ENCODE assay signal across 19 cellular contexts in the genomic region with DNA sequence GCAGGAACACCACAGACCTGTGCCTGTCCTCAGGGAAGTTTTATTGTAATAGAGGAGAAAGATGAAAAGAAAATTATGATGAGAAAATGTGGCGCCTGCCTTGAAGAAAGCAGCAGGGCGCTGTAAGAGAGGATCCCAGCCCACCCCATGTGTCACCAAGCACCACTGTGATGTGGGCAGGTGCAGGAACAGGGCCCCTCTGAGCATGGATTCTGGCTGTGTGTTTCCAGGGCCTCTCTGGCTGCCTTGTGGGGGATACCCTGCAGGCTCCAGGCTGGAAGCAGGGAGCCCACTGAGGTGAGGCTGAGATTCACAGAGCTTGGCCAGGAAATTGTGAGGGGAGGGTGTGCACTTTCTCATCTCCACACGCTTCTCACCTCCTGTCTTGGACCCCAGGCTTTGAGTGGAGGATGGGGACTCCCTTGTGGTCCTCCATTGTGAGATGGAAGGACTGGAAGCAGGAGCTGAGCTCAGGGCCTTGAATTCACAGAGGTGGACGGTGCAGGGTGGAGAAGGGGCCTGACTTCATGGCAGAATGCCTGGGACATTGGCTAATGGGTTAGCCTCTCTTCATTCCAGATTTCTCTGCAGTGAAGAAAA.
DNase-seq lines count a peak whose midpoint lies in the region; ATAC-seq and TF ChIP-seq lines count a peak whose summit lies in the region.
"Had no signal": no experiment of that assay in that cellular context is flagged by ENCODE, and none has a peak within 500 bp of the region (broad histone marks: within the 10 kb centered on the region; RNA-seq: fewer than 3 reads in every experiment).

No MANE protein-coding gene starts in this region.

- H3K36me3 ChIP-seq in testis (ENCODE audit: low read depth, missing control alignments): no peaks in the 10 kb centered on the region
- H3K36me3 ChIP-seq: HAP-1 had no signal

- ATAC-seq in activated T-cell treated with anti-CD3 and anti-CD28 coated beads, Interleukin-2, amount 50 U/mL, for 72 hours (replicated peaks in 1 of 2): no peak
- no peak for ATAC-seq in GM19467 (IDR thresholded peaks at IDR 0.05; ENCODE audit: unreplicated experiment)
- no peak for ATAC-seq in HG02763 (IDR thresholded peaks at IDR 0.05; ENCODE audit: unreplicated experiment)
- ATAC-seq: CD8-positive, alpha-beta T cell; K562 had no signal

- peaks cover 6% of the 10 kb centered on the region for H3K9me3 Mint-ChIP-seq in activated T-cell treated with anti-CD3 and anti-CD28 coated beads, Interleukin-2, amount 50 U/mL, for 24 hours
- peaks cover 3 to 6% of the 10 kb centered on the region in 2 donors for H3K9me3 Mint-ChIP-seq in activated T-cell treated with anti-CD3 and anti-CD28 coated beads, Interleukin-2, amount 50 U/mL, for 72 hours

- H3K4me1 ChIP-seq in testis: no peaks in the 10 kb centered on the region
- H3K4me1 ChIP-seq: HAP-1 had no signal

- no peaks in the 10 kb centered on the region for H3K27me3 ChIP-seq in testis

- TF ChIP-seq POLR2A in testis (IDR thresholded peaks at IDR 0.05): no peak

- intact Hi-C loops in testis (cut with DNase I; ENCODE audit: low total_unique reads): no loop called here

- no peak overlapping the region for H3K4me3 Mint-ChIP-seq in activated T-cell treated with anti-CD3 and anti-CD28 coated beads, Interleukin-2, amount 50 U/mL, for 24 hours
- H3K4me3 Mint-ChIP-seq in activated T-cell treated with anti-CD3 and anti-CD28 coated beads, Interleukin-2, amount 50 U/mL, for 72 hours: no peak overlapping the region
- H3K4me3 Mint-ChIP-seq: CD8-positive, alpha-beta T cell had no signal

- TF ChIP-seq CTCF in coronary artery (IDR thresholded peaks at IDR 0.05) (no peak), testis (IDR thresholded peaks at IDR 0.05) (no peak)

- H3K4me3 ChIP-seq in coronary artery (no peak overlapping the region), testis (no peak overlapping the region)
- H3K4me3 ChIP-seq: HAP-1, K562 had no signal

- DNase-seq in activated T-cell treated with anti-CD3 and anti-CD28 coated beads, Interleukin-2, amount 50 U/mL, for 24 hours: peak; percentile 17
- DNase-seq in activated T-cell treated with anti-CD3 and anti-CD28 coated beads, Interleukin-2, amount 50 U/mL, for 72 hours: no peak
- DNase-seq in coronary artery (ENCODE audit: low spot score): peak; percentile 61
- peak; percentile 6 for DNase-seq in mucosa of gallbladder (ENCODE audit: low spot score)
- peak; percentile 14 for DNase-seq in testis
- DNase-seq in NCI-H1092 (lab: John Stamatoyannopoulos, UW): no peak
- DNase-seq: DMS79, MV-4-11, NCI-H1417 treated with DMSO at 0.1 percent for 48 hours, NCI-H1930, NCI-H2171, NCI-H446 treated with DMSO at 0.1 percent for 48 hours, NCI-H748 treated with DMSO at 0.1 percent for 48 hours, OCI-M1 had no signal

- H3K27ac Mint-ChIP-seq in activated T-cell treated with anti-CD3 and anti-CD28 coated beads, Interleukin-2, amount 50 U/mL, for 24 hours: no peak overlapping the region
- no peak overlapping the region for H3K27ac Mint-ChIP-seq in activated T-cell treated with anti-CD3 and anti-CD28 coated beads, Interleukin-2, amount 50 U/mL, for 72 hours
- H3K27ac Mint-ChIP-seq: CD8-positive, alpha-beta T cell had no signal

- 72 to 89% methylated on average over 4 of the region's 4 CpGs for WGBS in testis, 2 donors

- H3K36me3 Mint-ChIP-seq in activated T-cell treated with anti-CD3 and anti-CD28 coated beads, Interleukin-2, amount 50 U/mL, for 24 hours (ENCODE audit: low read depth): no peaks in the 10 kb centered on the region
- H3K36me3 Mint-ChIP-seq in activated T-cell treated with anti-CD3 and anti-CD28 coated beads, Interleukin-2, amount 50 U/mL, for 72 hours (ENCODE audit: insufficient read depth in 2 of 2): peaks cover 3 to 4% of the 10 kb centered on the region in 2 donors
- H3K36me3 Mint-ChIP-seq: CD8-positive, alpha-beta T cell had no signal

- no peaks in the 10 kb centered on the region for H3K9me3 ChIP-seq in testis
- H3K9me3 ChIP-seq: HAP-1 had no signal

- H3K4me1 Mint-ChIP-seq in activated T-cell treated with anti-CD3 and anti-CD28 coated beads, Interleukin-2, amount 50 U/mL, for 24 hours (ENCODE audit: low read depth): peaks cover 24% of the 10 kb centered on the region
- peaks cover 17% of the 10 kb centered on the region for H3K4me1 Mint-ChIP-seq in activated T-cell treated with anti-CD3 and anti-CD28 coated beads, Interleukin-2, amount 50 U/mL, for 72 hours (ENCODE audit: low read depth)

- peaks cover 26% of the 10 kb centered on the region for H3K27me3 Mint-ChIP-seq in activated T-cell treated with anti-CD3 and anti-CD28 coated beads, Interleukin-2, amount 50 U/mL, for 24 hours
- peaks cover 12% of the 10 kb centered on the region for H3K27me3 Mint-ChIP-seq in activated T-cell treated with anti-CD3 and anti-CD28 coated beads, Interleukin-2, amount 50 U/mL, for 72 hours (ENCODE audit: low read depth)

- H3K27ac ChIP-seq in coronary artery (no peak overlapping the region), testis (no peak overlapping the region)

Comparison
In these comparisons a context has a peak if more than half of its experiments do, and no peak if none do; other contexts are left out.
1. DNase-seq: peak in activated T-cell treated with anti-CD3 and anti-CD28 coated beads, Interleukin-2, amount 50 U/mL, for 24 hours (single experiment), coronary artery (single experiment), mucosa of gallbladder (single experiment) and testis (single experiment); none in activated T-cell treated with anti-CD3 and anti-CD28 coated beads, Interleukin-2, amount 50 U/mL, for 72 hours (0 of 2) and NCI-H1092 (single experiment).